In genomic region chr2:159118115-159118858, GRCh38 we compare ENCODE assay signal across 8 cellular contexts.
DNase-seq lines count a peak whose midpoint lies in the region; ATAC-seq and TF ChIP-seq lines count a peak whose summit lies in the region.

No MANE protein-coding gene starts in this region.

- POLR2A ChIA-PET in naive thymus-derived CD8-positive, alpha-beta T cell (lab: Charles Lee) = interaction anchor here (0.5 to 1.0 kb wide), 2 partner anchors 26 to 31 kb away, joined by 3 to 4 read pairs; no protein-coding TSS in a partner anchor

- no peaks in the 10 kb centered on the region for H3K9me2 ChIP-seq in OCI-LY1 (ENCODE audit: low read depth, low read length)

- peak; percentile 70 for DNase-seq in D341Med (ENCODE audit: low spot score)
- DNase-seq in HPDE6-E6E7 (ENCODE audit: extremely low spot score) = peak; percentile 59
- DNase-seq in activated CD8-positive, alpha-beta memory T cell treated with anti-CD3 and anti-CD28 coated beads, Interleukin-2, amount 50 U/mL, for 24 hours (ENCODE audit: extremely low read depth) = peak; percentile 51
- DNase-seq in naive thymus-derived CD8-positive, alpha-beta T cell = peak; percentile 56 to 87 (median 74)
- DNase-seq in stimulated activated naive B cell treated with anti-CD40 and anti-IgM and Interleukin-4, amounts not matched to agents 10 μg/mL and 1 μg/mL and 100 μg/mL, for 72 hours = peak; percentile 39

- peak overlapping the region in 2 of 10 donors; percentile 17 to 19 for H3K27ac Mint-ChIP-seq in naive thymus-derived CD8-positive, alpha-beta T cell
- no peak overlapping the region for H3K27ac Mint-ChIP-seq in stimulated activated naive B cell treated with anti-CD40 and anti-IgM and Interleukin-4, amounts not matched to agents 10 μg/mL and 1 μg/mL and 100 μg/mL, for 72 hours

- H3K79me2 ChIP-seq in OCI-LY1 (ENCODE audit: insufficient read depth, low read length) = no peaks in the 10 kb centered on the region

- no peaks in the 10 kb centered on the region for H3K9me3 ChIP-seq in OCI-LY1 (ENCODE audit: low read length)

- H3K36me3 Mint-ChIP-seq in naive thymus-derived CD8-positive, alpha-beta T cell = no peaks in the 10 kb centered on the region
- no peaks in the 10 kb centered on the region for H3K36me3 Mint-ChIP-seq in stimulated activated naive B cell treated with anti-CD40 and anti-IgM and Interleukin-4, amounts not matched to agents 10 μg/mL and 1 μg/mL and 100 μg/mL, for 72 hours

- H3K36me3 ChIP-seq in OCI-LY1 (ENCODE audit: insufficient read depth, low read length) = no peaks in the 10 kb centered on the region

- no peaks in the 10 kb centered on the region for H3K27me3 ChIP-seq in OCI-LY1 (ENCODE audit: insufficient read depth, low read length)

- H2AFZ ChIP-seq in OCI-LY1 (ENCODE audit: low read length) = no peak overlapping the region

- no peaks in the 10 kb centered on the region for H3F3A ChIP-seq in OCI-LY1 (ENCODE audit: insufficient read depth, low read length)

- H3K4me1 Mint-ChIP-seq in naive thymus-derived CD8-positive, alpha-beta T cell = peaks cover 0 to 11% (median 5%) of the 10 kb centered on the region in 4 donors
- peaks cover 0 to 3% of the 10 kb centered on the region in 2 donors for H3K4me1 Mint-ChIP-seq in stimulated activated naive B cell treated with anti-CD40 and anti-IgM and Interleukin-4, amounts not matched to agents 10 μg/mL and 1 μg/mL and 100 μg/mL, for 72 hours

- H3K27me3 Mint-ChIP-seq in naive thymus-derived CD8-positive, alpha-beta T cell = peaks cover 0 to 1% (median 0%) of the 10 kb centered on the region in 5 donors
- no peaks in the 10 kb centered on the region for H3K27me3 Mint-ChIP-seq in stimulated activated naive B cell treated with anti-CD40 and anti-IgM and Interleukin-4, amounts not matched to agents 10 μg/mL and 1 μg/mL and 100 μg/mL, for 72 hours

- no peak overlapping the region for H3K4me2 ChIP-seq in OCI-LY1 (ENCODE audit: low read length)

- no peak overlapping the region for H3K4me3 ChIP-seq in OCI-LY1 (ENCODE audit: low read depth, low read length, poor library complexity, severe bottlenecking)

- H3K9me3 Mint-ChIP-seq in naive thymus-derived CD8-positive, alpha-beta T cell = peaks cover 0 to 2% (median 0%) of the 10 kb centered on the region in 9 donors
- H3K9me3 Mint-ChIP-seq in stimulated activated naive B cell treated with anti-CD40 and anti-IgM and Interleukin-4, amounts not matched to agents 10 μg/mL and 1 μg/mL and 100 μg/mL, for 72 hours = no peaks in the 10 kb centered on the region

- H3K4me3 Mint-ChIP-seq in naive thymus-derived CD8-positive, alpha-beta T cell = peak overlapping the region in 1 of 10 donors; percentile 18
- no peak overlapping the region for H3K4me3 Mint-ChIP-seq in stimulated activated naive B cell treated with anti-CD40 and anti-IgM and Interleukin-4, amounts not matched to agents 10 μg/mL and 1 μg/mL and 100 μg/mL, for 72 hours

- no peak overlapping the region for H3K9ac ChIP-seq in OCI-LY1 (ENCODE audit: low read length)

- peak; percentile 95 for TF ChIP-seq CTCF in OCI-LY1 (IDR thresholded peaks at IDR 0.05; ENCODE audit: low read length)

- no peaks in the 10 kb centered on the region for H4K20me1 ChIP-seq in OCI-LY1 (ENCODE audit: insufficient read depth, low read length)

- no peaks in the 10 kb centered on the region for H3K4me1 ChIP-seq in OCI-LY1 (ENCODE audit: insufficient read depth, low read length, severe bottlenecking)

- peak; percentile 81 for ATAC-seq in GM19468 (IDR thresholded peaks at IDR 0.05; ENCODE audit: extremely low read depth, unreplicated experiment)
- ATAC-seq in esophagus mucosa = peak; percentile 92
- ATAC-seq in naive thymus-derived CD8-positive, alpha-beta T cell = peak; percentile 87 to 96
- ATAC-seq in stimulated activated naive B cell treated with anti-CD40 and anti-IgM and Interleukin-4, amounts not matched to agents 10 μg/mL and 1 μg/mL and 100 μg/mL, for 72 hours (replicated peaks) = peak; percentile 92 to 93

- H3K27ac ChIP-seq in OCI-LY1 (ENCODE audit: low read depth, low read length, poor library complexity, severe bottlenecking) = no peak overlapping the region
